ENCODE assay signal across 8 cellular contexts in the genomic region with DNA sequence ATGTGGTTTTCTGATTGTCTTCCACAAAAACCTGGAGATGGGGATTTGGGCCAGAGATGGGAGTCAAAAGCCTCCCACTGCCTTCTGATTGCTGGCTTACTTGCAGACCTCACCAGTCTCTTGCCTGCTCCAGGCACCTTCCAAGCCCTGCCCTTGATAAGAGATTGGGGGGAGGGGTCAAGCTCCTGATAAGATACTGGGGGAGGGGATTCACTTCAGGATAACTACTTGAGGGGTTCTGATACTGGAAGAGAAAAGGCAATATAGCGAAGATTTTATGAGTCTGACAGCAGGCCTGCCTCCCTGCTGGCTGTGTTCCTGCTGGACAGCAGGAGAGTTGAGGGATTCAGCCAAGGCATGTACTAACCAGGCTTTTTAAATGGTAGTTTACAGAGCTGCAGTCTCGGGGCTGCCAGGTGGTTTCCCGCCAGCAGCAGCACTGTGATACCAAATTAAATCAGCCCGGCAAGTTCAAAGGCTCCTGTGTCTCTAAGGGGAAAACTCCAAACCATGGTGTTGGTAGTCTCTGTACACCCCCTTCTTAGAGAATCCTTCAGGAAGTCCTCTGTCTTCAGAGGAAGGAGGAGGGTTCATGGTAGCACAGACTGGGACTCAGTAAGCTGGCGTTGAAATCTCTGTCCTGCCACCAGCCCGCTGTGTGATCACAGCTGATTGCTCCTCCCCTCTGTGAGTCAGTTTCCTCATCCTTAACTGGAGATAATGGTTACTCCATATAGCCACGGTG. TPM values are rescaled to one million over a fixed set of nuclear protein-coding genes. Genes with fewer than 3 reads are reported as not detected.
A peak's percentile ranks its signal among the peaks of the same experiment; 100 is the strongest.
DNase-seq lines count a peak whose midpoint lies in the region; TF ChIP-seq lines count a peak whose summit lies in the region.

No MANE protein-coding gene starts in this region.

- H3K36me3 ChIP-seq in mammary epithelial cell (ENCODE audit: insufficient read depth, low read length), result no peaks in the 10 kb centered on the region
- no peaks in the 10 kb centered on the region for H3K36me3 ChIP-seq in liver (ENCODE audit: control insufficient read depth in 4 of 4, insufficient read depth in 3 of 4, low read depth in 1 of 4, low read length in 3 of 4)
- H3K36me3 ChIP-seq in transverse colon, result no peaks in the 10 kb centered on the region

- no peak overlapping the region for H3K27ac ChIP-seq in mammary epithelial cell (ENCODE audit: insufficient read depth, low read depth, low read length)
- H3K27ac ChIP-seq in liver (ENCODE audit: low read depth in 1 of 2, low read length in 2 of 2), result peak overlapping the region in 1 of 2 donors; percentile 3
- peak overlapping the region in 3 of 4 donors; percentile 44 to 63 (median 53) for H3K27ac ChIP-seq in transverse colon

- CTCF ChIA-PET in activated CD4-positive, alpha-beta T cell treated with anti-CD3 and anti-CD28 coated beads, Interleukin-2, amount 10 ng/mL, durations not matched to agents 7 days and 5 days (lab: Charles Lee), result interaction anchor here (0.6 to 1.3 kb wide), 2 partner anchors 39 to 85 kb away, joined by 4 read pairs; no protein-coding TSS in a partner anchor
- CTCF ChIA-PET in mammary epithelial cell (lab: Charles Lee; ENCODE audit: low non-redundant PET), result no interaction called here

- H3K36me3 Mint-ChIP-seq in activated CD4-positive, alpha-beta T cell treated with anti-CD3 and anti-CD28 coated beads, Interleukin-2, amount 10 ng/mL, durations not matched to agents 7 days and 5 days (ENCODE audit: low read depth), result no peaks in the 10 kb centered on the region

- H3K4me1 ChIP-seq in mammary epithelial cell (ENCODE audit: insufficient read depth, low read length) (no peaks in the 10 kb centered on the region), liver (ENCODE audit: control insufficient read depth in 4 of 4, insufficient read depth in 4 of 4, low read length in 3 of 4) (peaks cover 0 to 3% (median 3%) of the 10 kb centered on the region in 4 donors), transverse colon (peaks cover 0 to 9% (median 7%) of the 10 kb centered on the region in 4 donors)

- no peaks in the 10 kb centered on the region for H3K27me3 Mint-ChIP-seq in activated CD4-positive, alpha-beta T cell treated with anti-CD3 and anti-CD28 coated beads, Interleukin-2, amount 10 ng/mL, durations not matched to agents 7 days and 5 days

- no peak overlapping the region for H3K27ac Mint-ChIP-seq in activated CD4-positive, alpha-beta T cell treated with anti-CD3 and anti-CD28 coated beads, Interleukin-2, amount 10 ng/mL, durations not matched to agents 7 days and 5 days

- H3K4me3 ChIP-seq in mammary epithelial cell (replicated peaks in 1 of 3; ENCODE audit: insufficient read depth in 1 of 3, low read depth in 2 of 3, low read length in 3 of 3) (no peak overlapping the region), liver (ENCODE audit: low read depth in 1 of 3, low read length in 3 of 3) (no peak overlapping the region), transverse colon (no peak overlapping the region)

- H3K79me2 ChIP-seq in mammary epithelial cell (ENCODE audit: insufficient read depth, low read length), result no peaks in the 10 kb centered on the region

- H3K9ac ChIP-seq in mammary epithelial cell (ENCODE audit: insufficient read depth, low read length) (no peak overlapping the region), liver (ENCODE audit: low read depth in 1 of 2, low read length in 2 of 2) (no peak overlapping the region)

- no peaks in the 10 kb centered on the region for H4K20me1 ChIP-seq in mammary epithelial cell (ENCODE audit: insufficient read depth, low read length)

- peaks cover 9% of the 10 kb centered on the region for H3K4me1 Mint-ChIP-seq in activated CD4-positive, alpha-beta T cell treated with anti-CD3 and anti-CD28 coated beads, Interleukin-2, amount 10 ng/mL, durations not matched to agents 7 days and 5 days

- dilution Hi-C loops in mammary epithelial cell (cut with HindIII; ENCODE audit: low sequenced_read_pairs), result loop anchor here (25.0 kb wide), 1 partner anchor 607 kb away; no protein-coding TSS in a partner anchor

- intact Hi-C loops in mammary epithelial cell (cut with micrococcal nuclease) (no loop called here), transverse colon (cut with DNase I; ENCODE audit: low total_unique reads) (no loop called here)

- TF ChIP-seq POLR2A in transverse colon (IDR thresholded peaks at IDR 0.05), result no peak

- H3K9me3 Mint-ChIP-seq in activated CD4-positive, alpha-beta T cell treated with anti-CD3 and anti-CD28 coated beads, Interleukin-2, amount 10 ng/mL, durations not matched to agents 7 days and 5 days, result no peaks in the 10 kb centered on the region

- peak overlapping the region; percentile 91 for H2AFZ ChIP-seq in mammary epithelial cell (ENCODE audit: low read depth, low read length)

- TF ChIP-seq EP300 in transverse colon (IDR thresholded peaks at IDR 0.05; ENCODE audit: low read depth), result no peak

- in situ Hi-C loops in mammary epithelial cell (cut with MboI; ENCODE audit: low sequenced_read_pairs in 2 of 2) (no loop called here), transverse colon (cut with MboI; ENCODE audit: low pct_ligation_motif_present in 1 of 4, low pct_unique_long_range_greater_than_20kb in 1 of 4, low sequenced_read_pairs in 3 of 4) (no loop called here)

- POLR2A ChIA-PET in activated CD4-positive, alpha-beta T cell treated with anti-CD3 and anti-CD28 coated beads, Interleukin-2, amount 10 ng/mL, durations not matched to agents 7 days and 5 days (lab: Charles Lee), result no interaction called here

- H3K27me3 ChIP-seq in mammary epithelial cell (ENCODE audit: insufficient read depth, low read length) (no peaks in the 10 kb centered on the region), liver (ENCODE audit: control insufficient read depth in 4 of 4, insufficient read depth in 4 of 4, low read length in 3 of 4) (no peaks in the 10 kb centered on the region), transverse colon (no peaks in the 10 kb centered on the region)

- H3K4me2 ChIP-seq in mammary epithelial cell (ENCODE audit: insufficient read depth, low read depth, low read length), result peak overlapping the region; percentile 37

- WGBS in mammary epithelial cell (ENCODE audit: low coverage, missing lambda C conversion rate), result 18% methylated on average over 7 of the region's 7 CpGs
- 44% methylated on average over 7 of the region's 7 CpGs for WGBS in liver
- WGBS in transverse colon (ENCODE audit: low coverage in 1 of 2), 2 donors, result 19 to 40% methylated on average over 2 to 7 of the region's 7 CpGs

- no peak for TF ChIP-seq RAD21 in liver (IDR thresholded peaks at IDR 0.05)

- DNase-seq in activated CD4-positive, alpha-beta T cell treated with anti-CD3 and anti-CD28 coated beads for 48 hours, result peak; percentile 20
- no peak for DNase-seq in activated CD4-positive, alpha-beta T cell treated with anti-CD3 and anti-CD28 coated beads, Interleukin-2, amount 10 ng/mL, durations not matched to agents 7 days and 5 days
- DNase-seq in NCI-H2227 treated with DMSO at 0.1 percent for 48 hours (lab: John Stamatoyannopoulos, UW) (peak; percentile 63), mammary epithelial cell (peak; percentile 64), transverse colon (peak; percentile 25), GM19240 (ENCODE audit: insufficient read length, low spot score) (no peak)
- no peak for DNase-seq in activated effector memory CD4-positive, alpha-beta T cell treated with Interleukin-2 at 50 U/mL for 16 hours

- H3K9me3 ChIP-seq in mammary epithelial cell (replicated peaks; ENCODE audit: insufficient read depth, low read length) (no peaks in the 10 kb centered on the region), liver (ENCODE audit: control insufficient read depth in 4 of 4, low read length in 3 of 4) (no peaks in the 10 kb centered on the region), transverse colon (no peaks in the 10 kb centered on the region)

- H3K4me3 Mint-ChIP-seq in activated CD4-positive, alpha-beta T cell treated with anti-CD3 and anti-CD28 coated beads, Interleukin-2, amount 10 ng/mL, durations not matched to agents 7 days and 5 days, result no peak overlapping the region

- BruUV-seq in mammary epithelial cell (replicated peaks; lab: Mats Ljungman, UMichigan), result no TSS peak

- TF ChIP-seq CTCF in mammary epithelial cell (conservative IDR thresholded peaks at IDR 0.05 in 1 of 2, IDR thresholded peaks at IDR 0.05 in 1 of 2; ENCODE audit: extremely low read depth in 1 of 2, insufficient read depth in 1 of 2, low read depth in 1 of 2, low read length in 2 of 2) (no peak), liver (IDR thresholded peaks at IDR 0.05; ENCODE audit: low read depth, low read length, missing input control) (no peak), transverse colon (IDR thresholded peaks at IDR 0.05) (no peak)

RNA-seq across cellular contexts. Expression of gene FBXO36, which starts 58.3 kb away (rescaled TPM):
- total RNA-seq in activated CD4-positive, alpha-beta T cell treated with anti-CD3 and anti-CD28 coated beads, Interleukin-2, amount 10 ng/mL, durations not matched to agents 7 days and 5 days, result 1 to 10 TPM in 1 of 2 experiments, under 1 TPM in 1; 0.82 to 1.1 TPM
- total RNA-seq in mammary epithelial cell (1 to 10 TPM in 1 of 2 donors, under 1 TPM in 1; 0.75 to 5.2 TPM), liver (1 to 10 TPM in 1 of 2 donors, under 1 TPM in 1; 0.56 to 1.3 TPM), transverse colon (1 to 10 TPM in 2 of 4 donors, under 1 TPM in 2; 0.60 to 2.1 (median 1.3) TPM)
- polyA plus RNA-seq in mammary epithelial cell (0.86 TPM), liver (under 1 TPM; 0.65 to 0.74 TPM)
- not detected for polyA minus RNA-seq in mammary epithelial cell

RNA-seq across cellular contexts. Expression of gene TRIP12, which starts 58.8 kb away (rescaled TPM):
- 100 to 1,000 TPM; 232 to 296 TPM for total RNA-seq in activated CD4-positive, alpha-beta T cell treated with anti-CD3 and anti-CD28 coated beads, Interleukin-2, amount 10 ng/mL, durations not matched to agents 7 days and 5 days
- total RNA-seq in mammary epithelial cell (100 to 1,000 TPM; 235 to 245 TPM), liver (100 to 1,000 TPM; 114 to 128 TPM), transverse colon (100 to 1,000 TPM; 143 to 238 (median 158) TPM)
- polyA plus RNA-seq in mammary epithelial cell (66.0 TPM), liver (10 to 100 TPM; 13.9 to 20.3 TPM)
- 390 TPM for polyA minus RNA-seq in mammary epithelial cell

Comparison
In these comparisons a context has a peak if more than half of its experiments do, and no peak if none do; other contexts are left out.
1. DNase-seq: peak in activated CD4-positive, alpha-beta T cell treated with anti-CD3 and anti-CD28 coated beads for 48 hours (single experiment), NCI-H2227 treated with DMSO at 0.1 percent for 48 hours (single experiment), mammary epithelial cell (single experiment) and transverse colon (single experiment); none in activated CD4-positive, alpha-beta T cell treated with anti-CD3 and anti-CD28 coated beads, Interleukin-2, amount 10 ng/mL, durations not matched to agents 7 days and 5 days (single experiment), activated effector memory CD4-positive, alpha-beta T cell treated with Interleukin-2 at 50 U/mL for 16 hours (single experiment) and GM19240 (single experiment).